ENCODE assay signal across 1 cellular context in the genomic region with DNA sequence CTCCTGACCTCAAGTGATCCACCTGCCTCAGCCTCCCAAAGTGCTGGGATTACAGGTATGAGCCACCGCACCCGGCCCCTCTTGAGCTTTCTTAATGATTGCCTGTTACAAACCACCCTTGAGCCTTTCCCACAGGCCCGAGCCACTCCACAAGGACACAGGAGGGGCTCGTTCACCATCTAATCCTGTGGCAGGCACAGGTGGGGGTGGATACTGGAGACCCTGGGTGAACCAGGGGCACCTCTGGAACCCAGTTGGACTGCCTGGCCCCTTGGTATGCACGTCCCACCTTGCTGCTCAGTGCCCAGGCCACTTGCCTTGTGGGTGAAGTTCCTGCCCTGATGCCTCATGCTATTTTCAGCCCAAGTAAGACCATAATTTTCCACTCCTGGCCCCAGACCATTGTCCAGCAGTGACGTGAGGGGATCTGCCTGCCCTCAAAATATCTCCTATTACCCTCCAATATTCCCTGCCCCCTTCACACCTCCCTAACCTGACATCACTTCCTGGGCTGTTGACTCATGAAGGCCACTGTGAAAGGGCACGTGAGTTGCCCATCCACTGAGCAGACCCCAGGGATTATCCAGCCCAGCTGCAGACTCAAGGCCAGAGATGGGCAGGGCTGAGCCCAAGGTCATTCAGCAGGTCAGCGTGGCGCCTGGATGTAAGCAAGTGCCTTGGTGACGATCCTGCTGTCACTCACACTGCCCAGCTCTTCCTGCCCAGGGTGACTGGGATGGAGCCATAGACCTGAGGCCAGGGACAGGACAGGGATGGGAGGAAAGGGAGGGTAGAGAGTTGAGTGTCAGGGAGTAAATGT.
A peak's percentile ranks its signal among the peaks of the same experiment; 100 is the strongest.
TF ChIP-seq lines count a peak whose summit lies in the region.

No MANE protein-coding gene starts in this region.

TF ChIP-seq in HepG2, 621 proteins besides CTCF, POLR2A, EP300 and RAD21 (continued from another document and continues in another):
- TF ChIP-seq, protein P1, sequence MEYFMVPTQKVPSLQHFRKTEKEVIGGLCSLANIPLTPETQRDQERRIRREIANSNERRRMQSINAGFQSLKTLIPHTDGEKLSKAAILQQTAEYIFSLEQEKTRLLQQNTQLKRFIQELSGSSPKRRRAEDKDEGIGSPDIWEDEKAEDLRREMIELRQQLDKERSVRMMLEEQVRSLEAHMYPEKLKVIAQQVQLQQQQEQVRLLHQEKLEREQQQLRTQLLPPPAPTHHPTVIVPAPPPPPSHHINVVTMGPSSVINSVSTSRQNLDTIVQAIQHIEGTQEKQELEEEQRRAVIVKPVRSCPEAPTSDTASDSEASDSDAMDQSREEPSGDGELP (IDR thresholded peaks at IDR 0.05; ENCODE audit: borderline replicate concordance, low read depth) = peak; percentile 92
- TF ChIP-seq NCOA2 (CRISPR knock-in tag; IDR thresholded peaks at IDR 0.05) (peak; percentile 80), ISX (CRISPR knock-in tag; conservative IDR thresholded peaks at IDR 0.05) (no peak), JARID2 (CRISPR knock-in tag; IDR thresholded peaks at IDR 0.05; ENCODE audit: insufficient replicate concordance) (no peak), PPARG (CRISPR knock-in tag; conservative IDR thresholded peaks at IDR 0.05) (no peak), HNF4G (IDR thresholded peaks at IDR 0.05; ENCODE audit: borderline replicate concordance, low read depth, low read length) (no peak), HNF4G (CRISPR knock-in tag; IDR thresholded peaks at IDR 0.05; ENCODE audit: borderline replicate concordance, low read depth) (no peak), HHEX (CRISPR knock-in tag; IDR thresholded peaks at IDR 0.05) (no peak), ZNF549 (CRISPR knock-in tag; IDR thresholded peaks at IDR 0.05) (no peak), SIN3B (IDR thresholded peaks at IDR 0.05; ENCODE audit: low read length) (no peak), SIX4 (CRISPR knock-in tag; IDR thresholded peaks at IDR 0.05) (peak; percentile 37; the same call in 1 of the 2 replicates), RXRB (CRISPR knock-in tag; IDR thresholded peaks at IDR 0.05; ENCODE audit: borderline replicate concordance) (peak; percentile 82), EED (CRISPR knock-in tag; IDR thresholded peaks at IDR 0.05) (no peak), MAFK (conservative IDR thresholded peaks at IDR 0.05 in 1 of 2, IDR thresholded peaks at IDR 0.05 in 1 of 2; ENCODE audit: low read length in 2 of 2) (no peak), HDAC2 (CRISPR knock-in tag; IDR thresholded peaks at IDR 0.05) (peak; percentile 75), REXO4 (CRISPR knock-in tag; IDR thresholded peaks at IDR 0.05; ENCODE audit: borderline replicate concordance) (no peak), ZFP1 (CRISPR knock-in tag; IDR thresholded peaks at IDR 0.05) (no peak), GPN1 (CRISPR knock-in tag; IDR thresholded peaks at IDR 0.05; ENCODE audit: borderline replicate concordance) (no peak), ZNF598 (CRISPR knock-in tag; IDR thresholded peaks at IDR 0.05; ENCODE audit: borderline replicate concordance) (no peak), CCAR2 (optimal IDR thresholded peaks at IDR 0.05; ENCODE audit: low read depth, low read length) (no peak), BCL6 (CRISPR knock-in tag; IDR thresholded peaks at IDR 0.05) (peak; percentile 52), ZNF768 (CRISPR knock-in tag; IDR thresholded peaks at IDR 0.05) (peak; percentile 22; the same call in 1 of the 2 replicates), HNRNPL (IDR thresholded peaks at IDR 0.05; ENCODE audit: low read depth, low read length) (no peak), NFYB (CRISPR knock-in tag; IDR thresholded peaks at IDR 0.05) (no peak), ZNF441 (CRISPR knock-in tag; IDR thresholded peaks at IDR 0.05; ENCODE audit: borderline replicate concordance) (no peak; the same call in 1 of the 2 replicates), ZNF614 (CRISPR knock-in tag; IDR thresholded peaks at IDR 0.05; ENCODE audit: borderline replicate concordance) (peak; percentile 75; the same call in 1 of the 2 replicates)
- TF ChIP-seq, protein P2, sequence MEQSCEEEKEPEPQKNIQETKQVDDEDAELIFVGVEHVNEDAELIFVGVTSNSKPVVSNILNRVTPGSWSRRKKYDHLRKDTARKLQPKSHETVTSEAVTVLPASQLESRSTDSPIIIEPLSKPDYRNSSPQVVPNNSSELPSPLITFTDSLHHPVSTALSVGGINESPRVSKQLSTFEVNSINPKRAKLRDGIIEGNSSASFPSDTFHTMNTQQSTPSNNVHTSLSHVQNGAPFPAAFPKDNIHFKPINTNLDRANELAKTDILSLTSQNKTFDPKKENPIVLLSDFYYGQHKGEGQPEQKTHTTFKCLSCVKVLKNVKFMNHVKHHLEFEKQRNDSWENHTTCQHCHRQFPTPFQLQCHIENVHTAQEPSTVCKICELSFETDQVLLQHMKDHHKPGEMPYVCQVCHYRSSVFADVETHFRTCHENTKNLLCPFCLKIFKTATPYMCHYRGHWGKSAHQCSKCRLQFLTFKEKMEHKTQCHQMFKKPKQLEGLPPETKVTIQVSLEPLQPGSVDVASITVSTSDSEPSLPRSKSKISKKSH (CRISPR knock-in tag; IDR thresholded peaks at IDR 0.05; ENCODE audit: borderline replicate concordance) = no peak; the same call in 1 of the 2 replicates
- TF ChIP-seq, protein P3, sequence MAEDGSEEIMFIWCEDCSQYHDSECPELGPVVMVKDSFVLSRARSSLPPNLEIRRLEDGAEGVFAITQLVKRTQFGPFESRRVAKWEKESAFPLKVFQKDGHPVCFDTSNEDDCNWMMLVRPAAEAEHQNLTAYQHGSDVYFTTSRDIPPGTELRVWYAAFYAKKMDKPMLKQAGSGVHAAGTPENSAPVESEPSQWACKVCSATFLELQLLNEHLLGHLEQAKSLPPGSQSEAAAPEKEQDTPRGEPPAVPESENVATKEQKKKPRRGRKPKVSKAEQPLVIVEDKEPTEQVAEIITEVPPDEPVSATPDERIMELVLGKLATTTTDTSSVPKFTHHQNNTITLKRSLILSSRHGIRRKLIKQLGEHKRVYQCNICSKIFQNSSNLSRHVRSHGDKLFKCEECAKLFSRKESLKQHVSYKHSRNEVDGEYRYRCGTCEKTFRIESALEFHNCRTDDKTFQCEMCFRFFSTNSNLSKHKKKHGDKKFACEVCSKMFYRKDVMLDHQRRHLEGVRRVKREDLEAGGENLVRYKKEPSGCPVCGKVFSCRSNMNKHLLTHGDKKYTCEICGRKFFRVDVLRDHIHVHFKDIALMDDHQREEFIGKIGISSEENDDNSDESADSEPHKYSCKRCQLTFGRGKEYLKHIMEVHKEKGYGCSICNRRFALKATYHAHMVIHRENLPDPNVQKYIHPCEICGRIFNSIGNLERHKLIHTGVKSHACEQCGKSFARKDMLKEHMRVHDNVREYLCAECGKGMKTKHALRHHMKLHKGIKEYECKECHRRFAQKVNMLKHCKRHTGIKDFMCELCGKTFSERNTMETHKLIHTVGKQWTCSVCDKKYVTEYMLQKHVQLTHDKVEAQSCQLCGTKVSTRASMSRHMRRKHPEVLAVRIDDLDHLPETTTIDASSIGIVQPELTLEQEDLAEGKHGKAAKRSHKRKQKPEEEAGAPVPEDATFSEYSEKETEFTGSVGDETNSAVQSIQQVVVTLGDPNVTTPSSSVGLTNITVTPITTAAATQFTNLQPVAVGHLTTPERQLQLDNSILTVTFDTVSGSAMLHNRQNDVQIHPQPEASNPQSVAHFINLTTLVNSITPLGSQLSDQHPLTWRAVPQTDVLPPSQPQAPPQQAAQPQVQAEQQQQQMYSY (CRISPR knock-in tag; IDR thresholded peaks at IDR 0.05) = no peak
- TF ChIP-seq, protein P4, sequence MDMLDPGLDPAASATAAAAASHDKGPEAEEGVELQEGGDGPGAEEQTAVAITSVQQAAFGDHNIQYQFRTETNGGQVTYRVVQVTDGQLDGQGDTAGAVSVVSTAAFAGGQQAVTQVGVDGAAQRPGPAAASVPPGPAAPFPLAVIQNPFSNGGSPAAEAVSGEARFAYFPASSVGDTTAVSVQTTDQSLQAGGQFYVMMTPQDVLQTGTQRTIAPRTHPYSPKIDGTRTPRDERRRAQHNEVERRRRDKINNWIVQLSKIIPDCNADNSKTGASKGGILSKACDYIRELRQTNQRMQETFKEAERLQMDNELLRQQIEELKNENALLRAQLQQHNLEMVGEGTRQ (IDR thresholded peaks at IDR 0.05; ENCODE audit: low read depth, low read length) = peak; percentile 45; the same call in 1 of the 2 replicates
- TF ChIP-seq, protein P4 (CRISPR knock-in tag; IDR thresholded peaks at IDR 0.05; ENCODE audit: borderline replicate concordance) = peak; percentile 61; the same call in 1 of the 2 replicates
- TF ChIP-seq, protein P5, sequence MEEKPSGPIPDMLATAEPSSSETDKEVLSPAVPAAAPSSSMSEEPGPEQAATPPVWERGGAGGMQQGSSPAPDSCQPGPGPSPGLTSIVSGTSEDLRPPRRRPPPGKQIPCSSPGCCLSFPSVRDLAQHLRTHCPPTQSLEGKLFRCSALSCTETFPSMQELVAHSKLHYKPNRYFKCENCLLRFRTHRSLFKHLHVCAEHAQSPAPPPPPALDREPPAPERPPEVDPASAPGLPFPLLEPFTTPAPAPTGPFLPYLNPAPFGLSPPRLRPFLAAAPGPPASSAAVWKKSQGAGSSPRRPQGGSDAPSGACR (CRISPR knock-in tag; IDR thresholded peaks at IDR 0.05) = peak; percentile 67; the same call in 1 of the 2 replicates
- TF ChIP-seq, protein P6, sequence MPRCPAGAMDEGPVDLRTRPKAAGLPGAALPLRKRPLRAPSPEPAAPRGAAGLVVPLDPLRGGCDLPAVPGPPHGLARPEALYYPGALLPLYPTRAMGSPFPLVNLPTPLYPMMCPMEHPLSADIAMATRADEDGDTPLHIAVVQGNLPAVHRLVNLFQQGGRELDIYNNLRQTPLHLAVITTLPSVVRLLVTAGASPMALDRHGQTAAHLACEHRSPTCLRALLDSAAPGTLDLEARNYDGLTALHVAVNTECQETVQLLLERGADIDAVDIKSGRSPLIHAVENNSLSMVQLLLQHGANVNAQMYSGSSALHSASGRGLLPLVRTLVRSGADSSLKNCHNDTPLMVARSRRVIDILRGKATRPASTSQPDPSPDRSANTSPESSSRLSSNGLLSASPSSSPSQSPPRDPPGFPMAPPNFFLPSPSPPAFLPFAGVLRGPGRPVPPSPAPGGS (CRISPR knock-in tag; IDR thresholded peaks at IDR 0.05) = 0 out of 2 replicates have a peak, but pooled peaks have one; percentile 55
- TF ChIP-seq, protein P7, sequence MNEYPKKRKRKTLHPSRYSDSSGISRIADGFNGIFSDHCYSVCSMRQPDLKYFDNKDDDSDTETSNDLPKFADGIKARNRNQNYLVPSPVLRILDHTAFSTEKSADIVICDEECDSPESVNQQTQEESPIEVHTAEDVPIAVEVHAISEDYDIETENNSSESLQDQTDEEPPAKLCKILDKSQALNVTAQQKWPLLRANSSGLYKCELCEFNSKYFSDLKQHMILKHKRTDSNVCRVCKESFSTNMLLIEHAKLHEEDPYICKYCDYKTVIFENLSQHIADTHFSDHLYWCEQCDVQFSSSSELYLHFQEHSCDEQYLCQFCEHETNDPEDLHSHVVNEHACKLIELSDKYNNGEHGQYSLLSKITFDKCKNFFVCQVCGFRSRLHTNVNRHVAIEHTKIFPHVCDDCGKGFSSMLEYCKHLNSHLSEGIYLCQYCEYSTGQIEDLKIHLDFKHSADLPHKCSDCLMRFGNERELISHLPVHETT (CRISPR knock-in tag; conservative IDR thresholded peaks at IDR 0.05) = no peak
- TF ChIP-seq, protein P8, sequence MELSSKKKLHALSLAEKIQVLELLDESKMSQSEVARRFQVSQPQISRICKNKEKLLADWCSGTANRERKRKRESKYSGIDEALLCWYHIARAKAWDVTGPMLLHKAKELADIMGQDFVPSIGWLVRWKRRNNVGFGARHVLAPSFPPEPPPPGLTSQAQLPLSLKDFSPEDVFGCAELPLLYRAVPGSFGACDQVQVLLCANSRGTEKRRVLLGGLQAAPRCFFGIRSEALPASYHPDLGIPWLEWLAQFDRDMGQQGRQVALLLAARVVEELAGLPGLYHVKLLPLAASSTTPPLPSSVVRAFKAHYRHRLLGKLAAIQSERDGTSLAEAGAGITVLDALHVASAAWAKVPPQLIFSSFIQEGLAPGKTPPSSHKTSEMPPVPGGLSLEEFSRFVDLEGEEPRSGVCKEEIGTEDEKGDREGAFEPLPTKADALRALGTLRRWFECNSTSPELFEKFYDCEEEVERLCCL (CRISPR knock-in tag; IDR thresholded peaks at IDR 0.05; ENCODE audit: borderline replicate concordance) = no peak
- TF ChIP-seq, protein P9, sequence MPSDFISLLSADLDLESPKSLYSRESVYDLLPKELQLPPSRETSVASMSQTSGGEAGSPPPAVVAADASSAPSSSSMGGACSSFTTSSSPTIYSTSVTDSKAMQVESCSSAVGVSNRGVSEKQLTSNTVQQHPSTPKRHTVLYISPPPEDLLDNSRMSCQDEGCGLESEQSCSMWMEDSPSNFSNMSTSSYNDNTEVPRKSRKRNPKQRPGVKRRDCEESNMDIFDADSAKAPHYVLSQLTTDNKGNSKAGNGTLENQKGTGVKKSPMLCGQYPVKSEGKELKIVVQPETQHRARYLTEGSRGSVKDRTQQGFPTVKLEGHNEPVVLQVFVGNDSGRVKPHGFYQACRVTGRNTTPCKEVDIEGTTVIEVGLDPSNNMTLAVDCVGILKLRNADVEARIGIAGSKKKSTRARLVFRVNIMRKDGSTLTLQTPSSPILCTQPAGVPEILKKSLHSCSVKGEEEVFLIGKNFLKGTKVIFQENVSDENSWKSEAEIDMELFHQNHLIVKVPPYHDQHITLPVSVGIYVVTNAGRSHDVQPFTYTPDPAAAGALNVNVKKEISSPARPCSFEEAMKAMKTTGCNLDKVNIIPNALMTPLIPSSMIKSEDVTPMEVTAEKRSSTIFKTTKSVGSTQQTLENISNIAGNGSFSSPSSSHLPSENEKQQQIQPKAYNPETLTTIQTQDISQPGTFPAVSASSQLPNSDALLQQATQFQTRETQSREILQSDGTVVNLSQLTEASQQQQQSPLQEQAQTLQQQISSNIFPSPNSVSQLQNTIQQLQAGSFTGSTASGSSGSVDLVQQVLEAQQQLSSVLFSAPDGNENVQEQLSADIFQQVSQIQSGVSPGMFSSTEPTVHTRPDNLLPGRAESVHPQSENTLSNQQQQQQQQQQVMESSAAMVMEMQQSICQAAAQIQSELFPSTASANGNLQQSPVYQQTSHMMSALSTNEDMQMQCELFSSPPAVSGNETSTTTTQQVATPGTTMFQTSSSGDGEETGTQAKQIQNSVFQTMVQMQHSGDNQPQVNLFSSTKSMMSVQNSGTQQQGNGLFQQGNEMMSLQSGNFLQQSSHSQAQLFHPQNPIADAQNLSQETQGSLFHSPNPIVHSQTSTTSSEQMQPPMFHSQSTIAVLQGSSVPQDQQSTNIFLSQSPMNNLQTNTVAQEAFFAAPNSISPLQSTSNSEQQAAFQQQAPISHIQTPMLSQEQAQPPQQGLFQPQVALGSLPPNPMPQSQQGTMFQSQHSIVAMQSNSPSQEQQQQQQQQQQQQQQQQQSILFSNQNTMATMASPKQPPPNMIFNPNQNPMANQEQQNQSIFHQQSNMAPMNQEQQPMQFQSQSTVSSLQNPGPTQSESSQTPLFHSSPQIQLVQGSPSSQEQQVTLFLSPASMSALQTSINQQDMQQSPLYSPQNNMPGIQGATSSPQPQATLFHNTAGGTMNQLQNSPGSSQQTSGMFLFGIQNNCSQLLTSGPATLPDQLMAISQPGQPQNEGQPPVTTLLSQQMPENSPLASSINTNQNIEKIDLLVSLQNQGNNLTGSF (CRISPR knock-in tag; IDR thresholded peaks at IDR 0.05) = no peak
